In genomic region chrX:108468486-108468885, GRCh38 we compare ENCODE assay signal across 29 cellular contexts. TPM values are rescaled to one million over a fixed set of nuclear protein-coding genes. Genes with fewer than 3 reads are reported as not detected.
DNase-seq lines count a peak whose midpoint lies in the region; ATAC-seq and TF ChIP-seq lines count a peak whose summit lies in the region.
"Had no signal": no experiment of that assay in that cellular context is flagged by ENCODE, and none has a peak within 500 bp of the region (broad histone marks: within the 10 kb centered on the region; RNA-seq: fewer than 3 reads in every experiment).

No MANE protein-coding gene starts in this region.

- H3K27me3 ChIP-seq in HAP-1 (ENCODE audit: low read depth) (no peaks in the 10 kb centered on the region), ovary (no peaks in the 10 kb centered on the region)
- H3K27me3 ChIP-seq: sigmoid colon had no signal

- TF ChIP-seq CTCF in choroid plexus epithelial cell (conservative IDR thresholded peaks at IDR 0.05; ENCODE audit: low read depth, low read length) (no peak), ovary (IDR thresholded peaks at IDR 0.05) (no peak)

- no peak for TF ChIP-seq EP300 in ovary (IDR thresholded peaks at IDR 0.05)

- no peak overlapping the region for H3K4me3 ChIP-seq in choroid plexus epithelial cell (ENCODE audit: low read depth, low read length)
- no peak overlapping the region for H3K4me3 ChIP-seq in HAP-1
- H3K4me3 ChIP-seq in ovary = no peak overlapping the region
- H3K4me3 ChIP-seq: A549; BLaER1 treated with 17β-estradiol and CSF1 and Interleukin-3, amounts not matched to agents 10 nM and 100 nM; heart left ventricle; sigmoid colon had no signal

- no peak overlapping the region for H3K27ac ChIP-seq in ovary
- H3K27ac ChIP-seq: A549; BLaER1 treated with 17β-estradiol and CSF1 and Interleukin-3, amounts not matched to agents 10 nM and 100 nM; heart left ventricle had no signal

- no peak for ATAC-seq in HG03442 (IDR thresholded peaks at IDR 0.05; ENCODE audit: unreplicated experiment)
- ATAC-seq: A549; activated T-cell treated with anti-CD3 and anti-CD28 coated beads, Interleukin-2, amount 50 U/mL, for 4 hours; HCT116; heart left ventricle; natural killer cell had no signal

- no peak for TF ChIP-seq POLR2A in ovary (IDR thresholded peaks at IDR 0.05)

- H3K9me3 ChIP-seq in HAP-1 (peaks cover 6% of the 10 kb centered on the region; the same call in 1 of the 2 replicates), ovary (no peaks in the 10 kb centered on the region)
- H3K9me3 ChIP-seq: sigmoid colon had no signal

- WGBS in ovary, 3 donors = 60 to 79% (median 64%) methylated on average over 1 of the region's 1 CpG

- H3K4me1 ChIP-seq in HAP-1 (peaks cover 12% of the 10 kb centered on the region), ovary (ENCODE audit: insufficient read depth) (no peaks in the 10 kb centered on the region)
- H3K4me1 ChIP-seq: BLaER1 treated with 17β-estradiol and CSF1 and Interleukin-3, amounts not matched to agents 10 nM and 100 nM; heart left ventricle; sigmoid colon had no signal

- intact Hi-C loops in ovary (cut with DNase I) = no loop called here

- no peaks in the 10 kb centered on the region for H3K36me3 ChIP-seq in HAP-1 (replicated peaks)
- H3K36me3 ChIP-seq in ovary = no peaks in the 10 kb centered on the region
- H3K36me3 ChIP-seq: BLaER1 treated with 17β-estradiol and CSF1 and Interleukin-3, amounts not matched to agents 10 nM and 100 nM; heart left ventricle; sigmoid colon had no signal

- DNase-seq in AG20443 (ENCODE audit: low spot score) (peak; percentile 8), M059J (ENCODE audit: low read depth) (peak; percentile 5), choroid plexus epithelial cell (ENCODE audit: low read depth) (peak; percentile 68), iris pigment epithelial cell (ENCODE audit: low read depth) (peak; percentile 70), HAP-1 (ENCODE audit: low spot score in 2 of 2) (no peak), SW 1271 (lab: John Stamatoyannopoulos, UW) (no peak), ovary (no peak)
- DNase-seq: activated CD4-positive, alpha-beta T cell treated with anti-CD3 and anti-CD28 coated beads for 1 hour; activated naive CD4-positive, alpha-beta T cell; activated T-cell treated with anti-CD3 and anti-CD28 coated beads, Interleukin-2, amount 50 U/mL, for 4 hours; cerebellar nuclear complex; effector CD4-positive, alpha-beta T cell; erythroblast; heart left ventricle; mesendoderm; natural killer cell; NCI-H1092; NCI-H187 treated with DMSO at 0.1 percent for 48 hours; NCI-H2227 treated with DMSO at 0.1 percent for 48 hours; NCI-H82; posterior cingulate gyrus; Right ventricle myocardium superior; sigmoid colon had no signal

- in situ Hi-C loops in HAP-1 (cut with MboI; ENCODE audit: low sequenced_read_pairs) = no loop called here

RNA-seq across cellular contexts. Expression of gene COL4A5, which starts 28.8 kb away (rescaled TPM):
- 2.2 and 7.2 TPM in 2 replicates for total RNA-seq in M059J (2014; rRNA removed; shearing (Covaris generic))
- total RNA-seq in ovary = 10 to 100 TPM; 18.8 to 75.9 (median 45.3) TPM
- polyA plus RNA-seq in ovary = 10 to 100 TPM; 10.2 to 63.0 TPM
- total RNA-seq: natural killer cell, OCI-LY7 had no signal

RNA-seq across cellular contexts. Expression of gene COL4A6, which starts 30.3 kb away (rescaled TPM):
- total RNA-seq in M059J (2014; rRNA removed; shearing (Covaris generic)) = 0.47 and 0.94 TPM in 2 replicates
- total RNA-seq in ovary = 10 to 100 TPM in 6 of 7 donors, 1 to 10 TPM in 1; 4.5 to 32.1 (median 12.5) TPM
- polyA plus RNA-seq in ovary = 10 to 100 TPM in 1 of 2 donors, 1 to 10 TPM in 1; 3.3 to 10.9 TPM
- total RNA-seq: G401, natural killer cell, OCI-LY7 had no signal

Comparison
In these comparisons a context has a peak if more than half of its experiments do, and no peak if none do; other contexts are left out.
1. DNase-seq: peak in AG20443 (single experiment), M059J (single experiment), choroid plexus epithelial cell (single experiment) and iris pigment epithelial cell (single experiment); none in HAP-1 (0 of 2), SW 1271 (0 of 2) and ovary (0 of 5).